Comparison of ENCODE assay signal across 10 cellular contexts in genomic region chr13:113364933-113365371, GRCh38. TPM values are rescaled to one million over a fixed set of nuclear protein-coding genes. Genes with fewer than 3 reads are reported as not detected.
DNase-seq lines count a peak whose midpoint lies in the region; ATAC-seq and TF ChIP-seq lines count a peak whose summit lies in the region.
"Had no signal": no experiment of that assay in that cellular context is flagged by ENCODE, and none has a peak within 500 bp of the region (broad histone marks: within the 10 kb centered on the region; RNA-seq: fewer than 3 reads in every experiment).

No MANE protein-coding gene starts in this region.

- TF ChIP-seq CTCF in WTC11 (IDR thresholded peaks at IDR 0.05): no peak

- H3K9me3 ChIP-seq in CD4-positive, alpha-beta memory T cell (ENCODE audit: control insufficient read depth in 1 of 2, low read length in 2 of 2): no peaks in the 10 kb centered on the region
- H3K9me3 ChIP-seq in skeletal muscle tissue (ENCODE audit: control insufficient read depth in 3 of 3, low read length in 3 of 3): no peaks in the 10 kb centered on the region
- H3K9me3 ChIP-seq: MG63 had no signal

- peak overlapping the region; percentile 68 to 86 (median 81) for H3K9ac ChIP-seq in skeletal muscle tissue (ENCODE audit: low read depth in 1 of 3, low read length in 3 of 3)

- H3K36me3 Mint-ChIP-seq in CD4-positive, alpha-beta memory T cell: no peaks in the 10 kb centered on the region
- peaks cover 7% of the 10 kb centered on the region for H3K36me3 Mint-ChIP-seq in WTC11

- H3K27ac ChIP-seq in CD4-positive, alpha-beta memory T cell (ENCODE audit: low read depth, low read length): no peak overlapping the region
- H3K27ac ChIP-seq in skeletal muscle tissue (ENCODE audit: low read depth, low read length): peak overlapping the region; percentile 72

- DNase-seq in CD4-positive, alpha-beta memory T cell: no peak
- DNase-seq in WTC11 (ENCODE audit: low spot score) (no peak), left colon (peak; percentile 36 to 42), RPMI8226 (no peak), NCI-H146 treated with DMSO at 0.1 percent for 48 hours (lab: John Stamatoyannopoulos, UW; ENCODE audit: unreplicated experiment) (no peak), dermis blood vessel endothelial cell (no peak)
- DNase-seq: central memory CD4-positive, alpha-beta T cell; MG63 had no signal

- intact Hi-C loops in CD4-positive, alpha-beta memory T cell (cut with micrococcal nuclease): no loop called here
- intact Hi-C loops in left colon (cut with DNase I, micrococcal nuclease): no loop called here

- no peak overlapping the region for H3K4me3 ChIP-seq in CD4-positive, alpha-beta memory T cell (ENCODE audit: low read length in 2 of 2)
- peak overlapping the region; percentile 43 to 72 (median 60) for H3K4me3 ChIP-seq in skeletal muscle tissue (ENCODE audit: low read length in 3 of 3)
- H3K4me3 ChIP-seq: MG63 had no signal

- CTCF ChIA-PET in CD4-positive, alpha-beta memory T cell (lab: Charles Lee; ENCODE audit: partially characterized antibody): no interaction called here
- CTCF ChIA-PET in WTC11 (lab: Charles Lee): interaction anchor here (0.6 to 6.1 kb wide), 3 partner anchors 27 to 197 kb away, joined by 3 to 34 read pairs (median 3); no protein-coding TSS in a partner anchor

- peak overlapping the region in 7 of 8 donors; percentile 28 to 84 (median 60) for H3K4me3 Mint-ChIP-seq in CD4-positive, alpha-beta memory T cell
- no peak overlapping the region for H3K4me3 Mint-ChIP-seq in WTC11

- ATAC-seq in WTC11 (no peak), left colon (no peak), GM18868 (IDR thresholded peaks at IDR 0.05; ENCODE audit: unreplicated experiment) (no peak)

- no peaks in the 10 kb centered on the region for H3K4me1 ChIP-seq in CD4-positive, alpha-beta memory T cell (ENCODE audit: insufficient read depth, low read length)
- H3K4me1 ChIP-seq in skeletal muscle tissue (ENCODE audit: control insufficient read depth in 3 of 3, insufficient read depth in 3 of 3, low read length in 3 of 3): peaks cover 2 to 13% (median 9%) of the 10 kb centered on the region in 3 donors

- H3K27me3 ChIP-seq in CD4-positive, alpha-beta memory T cell (ENCODE audit: insufficient read depth, low read length): peaks cover 13% of the 10 kb centered on the region
- H3K27me3 ChIP-seq in skeletal muscle tissue (ENCODE audit: control insufficient read depth in 3 of 3, insufficient read depth in 3 of 3, low read length in 3 of 3): no peaks in the 10 kb centered on the region

- no peaks in the 10 kb centered on the region for H3K36me3 ChIP-seq in CD4-positive, alpha-beta memory T cell (ENCODE audit: insufficient read depth, low read length)
- H3K36me3 ChIP-seq in skeletal muscle tissue (ENCODE audit: control insufficient read depth in 3 of 3, insufficient read depth in 3 of 3, low read length in 3 of 3): peaks cover 0 to 2% (median 0%) of the 10 kb centered on the region in 3 donors
- H3K36me3 ChIP-seq: MG63 had no signal

- peaks cover 2 to 10% (median 6%) of the 10 kb centered on the region in 4 donors for H3K4me1 Mint-ChIP-seq in CD4-positive, alpha-beta memory T cell
- H3K4me1 Mint-ChIP-seq in WTC11: peaks cover 17% of the 10 kb centered on the region

- peak overlapping the region in 1 of 7 donors; percentile 68 for H3K27ac Mint-ChIP-seq in CD4-positive, alpha-beta memory T cell
- H3K27ac Mint-ChIP-seq in WTC11: no peak overlapping the region

- H3K9me3 Mint-ChIP-seq in CD4-positive, alpha-beta memory T cell: no peaks in the 10 kb centered on the region
- no peaks in the 10 kb centered on the region for H3K9me3 Mint-ChIP-seq in WTC11

- POLR2A ChIA-PET in CD4-positive, alpha-beta memory T cell (lab: Charles Lee; ENCODE audit: partially characterized antibody): no interaction called here
- POLR2A ChIA-PET in WTC11 (lab: Charles Lee): no interaction called here

- peaks cover 6 to 11% of the 10 kb centered on the region in 2 donors for H3K27me3 Mint-ChIP-seq in CD4-positive, alpha-beta memory T cell
- no peaks in the 10 kb centered on the region for H3K27me3 Mint-ChIP-seq in WTC11 (ENCODE audit: low read depth)

TF ChIP-seq in WTC11, 78 proteins besides CTCF, POLR2A, EP300 and RAD21:
- TF ChIP-seq, protein P1, sequence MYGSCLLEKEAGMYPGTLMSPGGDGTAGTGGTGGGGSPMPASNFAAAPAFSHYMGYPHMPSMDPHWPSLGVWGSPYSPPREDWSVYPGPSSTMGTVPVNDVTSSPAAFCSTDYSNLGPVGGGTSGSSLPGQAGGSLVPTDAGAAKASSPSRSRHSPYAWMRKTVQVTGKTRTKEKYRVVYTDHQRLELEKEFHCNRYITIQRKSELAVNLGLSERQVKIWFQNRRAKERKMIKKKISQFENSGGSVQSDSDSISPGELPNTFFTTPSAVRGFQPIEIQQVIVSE (CRISPR knock-in tag; IDR thresholded peaks at IDR 0.05; ENCODE audit: borderline replicate concordance): no peak
- TF ChIP-seq E2F5 (CRISPR knock-in tag; IDR thresholded peaks at IDR 0.05) (no peak), ZBTB21 (CRISPR knock-in tag; IDR thresholded peaks at IDR 0.05; ENCODE audit: borderline replicate concordance) (0 out of 2 replicates have a peak, but pooled peaks have one; percentile 26)

RNA-seq across cellular contexts. Expression of gene GRTP1, which starts 1.0 kb away (rescaled TPM):
- under 1 TPM; 0.38 to 0.50 TPM for total RNA-seq in CD4-positive, alpha-beta memory T cell
- polyA plus RNA-seq in CD4-positive, alpha-beta memory T cell: under 1 TPM; 0.31 to 0.42 TPM
- 59.0 to 62.0 TPM (median 60.0 TPM) in 3 replicates for total RNA-seq in WTC11 (2021)
- total RNA-seq in left colon: 10 to 100 TPM; 59.4 to 61.6 TPM
- total RNA-seq in skeletal muscle tissue: 3.7 TPM
- 1.1 and 1.5 TPM in 2 replicates for total RNA-seq in dermis blood vessel endothelial cell

Comparison
In these comparisons a context has a peak if more than half of its experiments do, and no peak if none do; other contexts are left out.
1. DNase-seq: peak in left colon (2 of 2); none in CD4-positive, alpha-beta memory T cell (0 of 5), WTC11 (single experiment), RPMI8226 (single experiment), NCI-H146 treated with DMSO at 0.1 percent for 48 hours (single experiment) and dermis blood vessel endothelial cell (single experiment).
2. H3K4me3 ChIP-seq: peak in skeletal muscle tissue (3 of 3); none in CD4-positive, alpha-beta memory T cell (0 of 2).
3. RNA of gene GRTP1, which starts 1.0 kb away (total RNA-seq): 59.0 to 62.0 TPM in WTC11 and 59.4 to 61.6 TPM in left colon; 3.7 TPM in skeletal muscle tissue (single experiment), 1.1 to 1.5 TPM in dermis blood vessel endothelial cell and 0.38 to 0.50 TPM in CD4-positive, alpha-beta memory T cell; every median in the first group is over 10 times any median in the second.